Comparison of ENCODE assay signal across 8 cellular contexts in the genomic region with DNA sequence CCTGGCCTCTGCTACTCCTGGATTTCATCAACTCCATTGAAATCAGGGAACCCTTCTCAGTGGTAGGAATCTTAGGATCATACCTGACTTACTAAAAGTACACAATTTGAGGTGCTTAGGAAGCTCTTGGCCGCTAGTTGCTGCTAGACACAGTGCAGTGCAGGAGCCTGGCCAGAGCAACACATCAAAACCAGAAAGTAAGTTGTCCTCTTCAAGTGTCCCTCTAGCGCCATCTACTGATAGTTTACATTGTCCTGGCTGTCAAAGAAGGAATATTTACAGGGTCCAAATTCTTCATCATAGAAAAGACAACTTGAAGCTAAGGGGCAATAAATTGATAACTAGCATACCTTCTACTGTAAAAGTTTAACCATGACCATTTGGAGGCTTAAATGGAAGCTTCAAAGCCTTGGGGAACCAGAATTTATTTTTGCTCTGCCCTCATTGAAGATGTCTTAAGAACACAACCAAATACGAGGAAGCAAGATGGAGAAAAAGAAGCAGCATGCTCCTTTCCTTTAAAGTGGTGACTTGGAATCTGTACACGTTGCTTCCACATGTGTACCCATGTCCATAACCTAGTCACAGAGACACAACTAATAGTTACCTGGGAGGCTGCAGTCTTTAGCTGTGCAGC.
A peak's percentile ranks its signal among the peaks of the same experiment; 100 is the strongest.
DNase-seq lines count a peak whose midpoint lies in the region; ATAC-seq and TF ChIP-seq lines count a peak whose summit lies in the region.

No MANE protein-coding gene starts in this region.

- no peaks in the 10 kb centered on the region for H3K27me3 Mint-ChIP-seq in Calu3 (ENCODE audit: unreplicated experiment)

- H3K36me3 Mint-ChIP-seq in Calu3 (ENCODE audit: insufficient read depth, unreplicated experiment): no peaks in the 10 kb centered on the region

- H3K27ac Mint-ChIP-seq in Calu3 (ENCODE audit: unreplicated experiment): no peak overlapping the region

- peaks cover 7% of the 10 kb centered on the region for H3K9me3 Mint-ChIP-seq in Calu3 (ENCODE audit: low read depth, unreplicated experiment)

- peak; percentile 48 for TF ChIP-seq CTCF in Calu3 (IDR thresholded peaks at IDR 0.05; ENCODE audit: unreplicated experiment)

- CTCF ChIA-PET in Calu3 (lab: Charles Lee): interaction anchor here (0.6 kb wide), 1 partner anchor 807 kb away, joined by 4 read pairs; no protein-coding TSS in a partner anchor

- H3K4me1 Mint-ChIP-seq in Calu3 (ENCODE audit: low read depth, unreplicated experiment): no peaks in the 10 kb centered on the region

- no peak overlapping the region for H3K4me3 Mint-ChIP-seq in Calu3 (ENCODE audit: low read depth, unreplicated experiment)

- ATAC-seq in GM19324 (IDR thresholded peaks at IDR 0.05; ENCODE audit: low FRiP score, unreplicated experiment) (peak; percentile 83), HG03139 (IDR thresholded peaks at IDR 0.05; ENCODE audit: unreplicated experiment) (peak; percentile 99)

- DNase-seq in Calu3 (peak; percentile 10), NCI-H2107 (lab: John Stamatoyannopoulos, UW) (peak; percentile 53), UCSD-AML1 (lab: John Stamatoyannopoulos, UW; ENCODE audit: unreplicated experiment) (peak; percentile 38), head of caudate nucleus (peak; percentile 7 to 85 (median 56)), pulmonary artery endothelial cell (ENCODE audit: low read depth, low spot score) (peak; percentile 4)
- DNase-seq in stimulated activated CD4-positive, alpha-beta T cell treated with anti-CD3 and anti-CD28 coated beads, Interleukin-2, amount 100 ng/mL, for 24 hours: no peak

- no TSS peak for BruUV-seq in Calu3 (replicated peaks; lab: Mats Ljungman, UMichigan)

- intact Hi-C loops in Calu3 (cut with micrococcal nuclease; ENCODE audit: unreplicated experiment) (loop anchor here (2.0 to 5.0 kb wide), 2 partner anchors 403 to 813 kb away; no protein-coding TSS in a partner anchor), head of caudate nucleus (cut with DNase I) (loop anchor here (5.0 kb wide), 1 partner anchor 813 kb away; no protein-coding TSS in a partner anchor)

Comparison
In these comparisons a context has a peak if more than half of its experiments do, and no peak if none do; other contexts are left out.
1. DNase-seq: peak in Calu3 (single experiment), NCI-H2107 (single experiment), UCSD-AML1 (single experiment), head of caudate nucleus (42 of 42) and pulmonary artery endothelial cell (single experiment); none in stimulated activated CD4-positive, alpha-beta T cell treated with anti-CD3 and anti-CD28 coated beads, Interleukin-2, amount 100 ng/mL, for 24 hours (0 of 2).